18 cellular contexts compared by ENCODE assay signal in genomic region chr5:95317085-95317484, GRCh38. TPM values are rescaled to one million over a fixed set of nuclear protein-coding genes. Genes with fewer than 3 reads are reported as not detected.
DNase-seq lines count a peak whose midpoint lies in the region; ATAC-seq and TF ChIP-seq lines count a peak whose summit lies in the region.
"Had no signal": no experiment of that assay in that cellular context is flagged by ENCODE, and none has a peak within 500 bp of the region (broad histone marks: within the 10 kb centered on the region; RNA-seq: fewer than 3 reads in every experiment).

No MANE protein-coding gene starts in this region.

- intact Hi-C loops in HCT116 (cut with micrococcal nuclease) = no loop called here

- in situ Hi-C loops in astrocyte of the cerebellum (cut with HindIII; ENCODE audit: low sequenced_read_pairs) = no loop called here

- no CpG with 5 or more reads among the region's 2 CpGs for WGBS in iPS DF 6.9 (ENCODE audit: insufficient coverage, insufficient read length)

- H3K27ac ChIP-seq in 22Rv1 (no peak overlapping the region), HCT116 (ENCODE audit: low read depth, low read length) (no peak overlapping the region), iPS DF 6.9 (ENCODE audit: low read length) (no peak overlapping the region)
- H3K27ac ChIP-seq: GM23248 had no signal

- CTCF ChIA-PET in HCT116 (lab: Charles Lee) = no interaction called here

- H3K9ac ChIP-seq in HCT116 (ENCODE audit: low read length) = no peak overlapping the region
- H3K9ac ChIP-seq: GM23248 had no signal

- H3K4me1 ChIP-seq in HCT116 (ENCODE audit: control insufficient read depth in 1 of 2, insufficient read depth in 2 of 2, low read length in 2 of 2) (no peaks in the 10 kb centered on the region), iPS DF 6.9 (ENCODE audit: control insufficient read depth, insufficient read depth, low read length) (no peaks in the 10 kb centered on the region)

- H3K79me2 ChIP-seq in HCT116 (ENCODE audit: insufficient read depth, low read length) = no peaks in the 10 kb centered on the region

- H3K36me3 ChIP-seq in HCT116 (ENCODE audit: control insufficient read depth in 1 of 2, insufficient read depth in 2 of 2, low read length in 2 of 2) (no peaks in the 10 kb centered on the region), iPS DF 6.9 (ENCODE audit: control insufficient read depth, insufficient read depth, low read length) (no peaks in the 10 kb centered on the region)

- H3K4me3 ChIP-seq in HCT116 (replicated peaks in 1 of 2; ENCODE audit: low read depth in 1 of 2, low read length in 2 of 2) (no peak overlapping the region), astrocyte of the cerebellum (ENCODE audit: low read depth, low read length) (no peak overlapping the region), iPS DF 6.9 (ENCODE audit: low read length) (no peak overlapping the region)
- H3K4me3 ChIP-seq: GM23248 had no signal

- ATAC-seq in HCT116 = no peak
- ATAC-seq in GM18868 (IDR thresholded peaks at IDR 0.05; ENCODE audit: unreplicated experiment) = no peak
- ATAC-seq in HG02852 (IDR thresholded peaks at IDR 0.05; ENCODE audit: unreplicated experiment) = no peak
- ATAC-seq: left cardiac atrium; stimulated activated effector memory CD8-positive, alpha-beta T cell treated with anti-CD3 and anti-CD28 coated beads, Interleukin-12 subunit alpha, Interleukin-12 subunit beta, amount 100 ng/mL, for 72 hours had no signal

- RAD21 ChIA-PET in HCT116 (lab: Charles Lee; ENCODE audit: low non-redundant PET in 1 of 2, low total read pairs in 2 of 2, uncharacterized antibody in 2 of 2, unreplicated experiment in 2 of 2) = no interaction called here

- H4K20me1 ChIP-seq in HCT116 (ENCODE audit: insufficient read depth) = no peaks in the 10 kb centered on the region

- peak; percentile 14; the same call in 1 of the 2 replicates for TF ChIP-seq CTCF in 22Rv1 (IDR thresholded peaks at IDR 0.05)
- peak in 1 of 3 experiments; percentile 24; a peak in 1 of 6 replicates for TF ChIP-seq CTCF in HCT116 (IDR thresholded peaks at IDR 0.05 in 2 of 3, conservative IDR thresholded peaks at IDR 0.05 in 1 of 3; ENCODE audit: borderline replicate concordance in 1 of 3, insufficient read depth in 1 of 3, low read depth in 2 of 3, low read length in 2 of 3)
- peak; percentile 19 for TF ChIP-seq CTCF in astrocyte of the cerebellum (IDR thresholded peaks at IDR 0.05; ENCODE audit: low read depth, low read length, missing control alignments)

- TF ChIP-seq POLR2A in HCT116 (IDR thresholded peaks at IDR 0.05; ENCODE audit: borderline replicate concordance, extremely low read depth, insufficient read depth, insufficient read length) = no peak

- no peak overlapping the region for H2AFZ ChIP-seq in HCT116 (ENCODE audit: low read depth, low read length, poor library complexity, severe bottlenecking)
- H2AFZ ChIP-seq: GM23248 had no signal

- no peak overlapping the region for H3K4me2 ChIP-seq in HCT116 (ENCODE audit: low read length)

- POLR2A ChIA-PET in HCT116 (lab: Charles Lee) = no interaction called here

- H3K27me3 ChIP-seq in HCT116 (ENCODE audit: insufficient read depth, low read length) = no peaks in the 10 kb centered on the region
- no peaks in the 10 kb centered on the region for H3K27me3 ChIP-seq in iPS DF 6.9 (ENCODE audit: control insufficient read depth, insufficient read depth, low read length)

- BruUV-seq in HCT116 (replicated peaks; lab: Mats Ljungman, UMichigan) = no TSS peak

- no peaks in the 10 kb centered on the region for H3K9me3 ChIP-seq in HCT116 (ENCODE audit: control insufficient read depth in 1 of 2, insufficient read depth in 1 of 2, low read depth in 1 of 2, low read length in 2 of 2)
- H3K9me3 ChIP-seq in iPS DF 6.9 (ENCODE audit: control insufficient read depth, insufficient read depth, low read length) = no peaks in the 10 kb centered on the region

- peak; percentile 36; the same call in 1 of the 2 replicates for TF ChIP-seq RAD21 in HCT116 (IDR thresholded peaks at IDR 0.05; ENCODE audit: low read depth)

- DNase-seq in HCT116 (ENCODE audit: low read depth, low spot score) = no peak
- DNase-seq in astrocyte of the cerebellum (ENCODE audit: low read depth) = no peak
- DNase-seq in iPS DF 6.9 (ENCODE audit: low read depth, low spot score) = peak; percentile 5
- no peak for DNase-seq in activated CD4-positive, alpha-beta T cell treated with anti-CD3 and anti-CD28 coated beads, Interleukin-2, amount 50 U/mL, for 1 hour
- DNase-seq in NCI-H345 treated with DMSO at 0.1 percent for 48 hours (lab: John Stamatoyannopoulos, UW; ENCODE audit: unreplicated experiment) = no peak
- DNase-seq: ACHN; foreskin fibroblast; GM23248; hypothalamus; KBM-7; left cardiac atrium; NCI-H2081 treated with DMSO at 0.1 percent for 48 hours; stimulated activated CD4-positive, alpha-beta T cell treated with anti-CD3 and anti-CD28 coated beads, Interleukin-15, amount 100 ng/mL, for 24 hours; SW 1271 had no signal

- no peaks in the 10 kb centered on the region for H3K9me2 ChIP-seq in HCT116 (ENCODE audit: insufficient read depth)

TF ChIP-seq in HCT116, 20 proteins besides CTCF, POLR2A, EP300 and RAD21 (continues in another document):
- TF ChIP-seq SP1 (IDR thresholded peaks at IDR 0.05; ENCODE audit: low read depth) (no peak), SIN3A (IDR thresholded peaks at IDR 0.05; ENCODE audit: low read depth) (no peak), MAX (IDR thresholded peaks at IDR 0.05) (no peak), EZH2phosphoT487 (IDR thresholded peaks at IDR 0.05; ENCODE audit: borderline replicate concordance) (no peak), EZH2 (IDR thresholded peaks at IDR 0.05) (no peak), ATF3 (IDR thresholded peaks at IDR 0.05) (no peak), CEBPB (IDR thresholded peaks at IDR 0.05; ENCODE audit: low read depth) (no peak), EGR1 (IDR thresholded peaks at IDR 0.05; ENCODE audit: low read depth) (no peak), TCF7L2 (IDR thresholded peaks at IDR 0.05; ENCODE audit: borderline replicate concordance, extremely low read depth, insufficient read depth, insufficient read length) (no peak), REST (IDR thresholded peaks at IDR 0.05; ENCODE audit: low read depth) (no peak), SRF (IDR thresholded peaks at IDR 0.05; ENCODE audit: low read depth) (no peak), ZNF274 (IDR thresholded peaks at IDR 0.05; ENCODE audit: low read depth, low read length) (no peak), ZFX (IDR thresholded peaks at IDR 0.05) (no peak), ZBTB33 (IDR thresholded peaks at IDR 0.05; ENCODE audit: extremely low read depth, insufficient replicate concordance, low read length) (no peak), JUND (IDR thresholded peaks at IDR 0.05) (no peak), POLR2AphosphoS5 (IDR thresholded peaks at IDR 0.05; ENCODE audit: low read depth, low read length) (no peak), CBX3 (IDR thresholded peaks at IDR 0.05; ENCODE audit: low read depth) (no peak), FOSL1 (IDR thresholded peaks at IDR 0.05; ENCODE audit: low read depth) (no peak), YY1 (IDR thresholded peaks at IDR 0.05; ENCODE audit: extremely low read depth, insufficient replicate concordance, low read depth, low read length) (no peak)

RNA-seq across cellular contexts. Expression of gene MCTP1, which starts 32.2 kb away (rescaled TPM):
- total RNA-seq in HCT116 (2021; ENCODE audit: unreplicated experiment) = 0.44 TPM
- polyA plus RNA-seq in HCT116 (2012) = 0.15 and 0.34 TPM in 2 replicates
- total RNA-seq: GM23248 had no signal
